8 cellular contexts compared by ENCODE assay signal in the genomic region with DNA sequence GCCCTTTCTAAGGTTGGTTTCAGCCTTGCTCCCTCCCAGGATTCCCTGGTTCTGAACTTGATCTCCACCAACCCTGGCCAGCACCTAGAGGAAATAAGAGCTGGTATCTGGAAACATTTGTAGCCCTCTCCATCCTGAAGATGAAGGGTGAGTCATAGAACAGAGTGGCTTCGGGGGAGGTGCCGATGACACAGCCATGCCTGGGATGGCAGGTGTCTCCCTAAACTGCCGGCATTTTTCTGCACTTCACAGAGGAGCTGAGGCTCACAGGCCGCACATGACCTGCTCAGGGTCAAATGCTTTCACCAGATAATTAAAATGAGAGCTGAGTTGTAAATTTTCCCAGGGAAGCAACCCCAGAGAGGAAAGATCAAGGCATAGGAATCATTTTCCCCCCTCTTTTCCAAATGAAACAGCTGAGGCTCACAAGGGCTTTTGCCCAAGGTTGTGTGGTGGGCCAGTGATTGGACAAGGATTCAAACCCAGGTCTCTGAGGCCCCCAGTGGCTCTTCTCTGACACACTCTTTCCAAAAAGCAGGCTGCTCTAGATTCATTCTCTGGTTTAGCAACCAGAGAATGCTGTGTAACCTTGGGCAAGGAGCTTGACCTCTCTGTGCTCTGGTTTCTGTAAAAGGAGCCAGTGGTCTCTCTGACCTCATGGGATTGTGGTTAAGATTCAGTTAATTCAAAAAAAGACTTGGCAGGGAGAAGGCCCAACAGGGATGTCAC. TPM values are rescaled to one million over a fixed set of nuclear protein-coding genes. Genes with fewer than 3 reads are reported as not detected.
DNase-seq lines count a peak whose midpoint lies in the region; ATAC-seq, FAIRE-seq and TF ChIP-seq lines count a peak whose summit lies in the region.

No MANE protein-coding gene starts in this region.

- FAIRE-seq in HepG2 (lab: Jason Lieb, UNC) = no peak

- CTCF ChIA-PET in HepG2 (lab: Yijun Ruan, JAX; ENCODE audit: low intra/inter-chr PET ratio, low total read pairs) = interaction anchor here (1.2 kb wide), 1 partner anchor 77 kb away, joined by 4 read pairs; no protein-coding TSS in a partner anchor

- H3K4me1 ChIP-seq in ascending aorta (peaks cover 0 to 21% of the 10 kb centered on the region in 2 donors), HepG2 (ENCODE audit: insufficient read depth, low read length) (peaks cover 76% of the 10 kb centered on the region), stomach smooth muscle (ENCODE audit: control insufficient read depth, insufficient read depth, low read length) (peaks cover 20% of the 10 kb centered on the region)

- ATAC-seq in HepG2 = no peak
- no peak for ATAC-seq in GM18505 (IDR thresholded peaks at IDR 0.05; ENCODE audit: unreplicated experiment)
- no peak for ATAC-seq in HG03108 (IDR thresholded peaks at IDR 0.05; ENCODE audit: unreplicated experiment)

- no peak overlapping the region for H2AFZ ChIP-seq in HepG2 (ENCODE audit: low read length)

- no peak for TF ChIP-seq EP300 in HepG2 (IDR thresholded peaks at IDR 0.05; ENCODE audit: low read depth in 2 of 2, low read length in 2 of 2)
- no peak for TF ChIP-seq EP300 in HepG2 (CRISPR knock-in tag; IDR thresholded peaks at IDR 0.05; ENCODE audit: borderline replicate concordance)

- peak overlapping the region; percentile 71 for H3K4me2 ChIP-seq in HepG2 (ENCODE audit: low read depth, low read length)

- peaks cover 9% of the 10 kb centered on the region for H3K79me2 ChIP-seq in HepG2 (ENCODE audit: insufficient read depth, low read length)

- in situ Hi-C loops in HepG2 (cut with HindIII; ENCODE audit: extremely low pct_ligation_motif_present, low pct_unique_long_range_greater_than_20kb) = no loop called here

- TF ChIP-seq POLR2A in HepG2 (IDR thresholded peaks at IDR 0.05; ENCODE audit: insufficient read depth in 1 of 2, low read depth in 2 of 2, low read length in 2 of 2) = no peak
- no peak for TF ChIP-seq POLR2A in GM18505 (IDR thresholded peaks at IDR 0.05; ENCODE audit: borderline replicate concordance, extremely low read depth, insufficient read depth, insufficient read length)

- H3K27me3 ChIP-seq in ascending aorta = no peaks in the 10 kb centered on the region
- no peaks in the 10 kb centered on the region for H3K27me3 ChIP-seq in HepG2 (ENCODE audit: control insufficient read depth in 1 of 2, insufficient read depth in 2 of 2, low read length in 2 of 2)
- H3K27me3 ChIP-seq in stomach smooth muscle (ENCODE audit: control insufficient read depth in 1 of 2, insufficient read depth in 2 of 2, low read length in 2 of 2) = no peaks in the 10 kb centered on the region

- no peaks in the 10 kb centered on the region for H3K9me3 ChIP-seq in ascending aorta
- H3K9me3 ChIP-seq in HepG2 (ENCODE audit: low read length) = no peaks in the 10 kb centered on the region
- no peaks in the 10 kb centered on the region for H3K9me3 ChIP-seq in stomach smooth muscle (ENCODE audit: control insufficient read depth in 2 of 2, low read length in 2 of 2)

- TF ChIP-seq RAD21 in HepG2 (CRISPR knock-in tag; IDR thresholded peaks at IDR 0.05) = no peak

- TF ChIP-seq CTCF in ascending aorta (IDR thresholded peaks at IDR 0.05) (no peak), HepG2 (CRISPR knock-in tag; IDR thresholded peaks at IDR 0.05) (no peak)

- no peaks in the 10 kb centered on the region for H4K20me1 ChIP-seq in HepG2 (ENCODE audit: insufficient read depth, low read length)

- H3K4me3 ChIP-seq in ascending aorta = peak overlapping the region; percentile 47 to 61
- H3K4me3 ChIP-seq in HepG2 (replicated peaks in 1 of 3; ENCODE audit: insufficient read depth in 1 of 3, low read depth in 2 of 3, low read length in 3 of 3) = peak overlapping the region in 2 of 3 experiments; percentile 17 to 47; a peak in 3 of 6 replicates
- peak overlapping the region; percentile 74 to 89 for H3K4me3 ChIP-seq in stomach smooth muscle (ENCODE audit: low read length in 2 of 2)

- WGBS in HepG2 (ENCODE audit: low lambda C conversion rate) = 80% methylated on average over 4 of the region's 4 CpGs

- peak overlapping the region; percentile 57 to 63 for H3K27ac ChIP-seq in ascending aorta
- H3K27ac ChIP-seq in HepG2 (ENCODE audit: extremely low read length, insufficient read depth, low read length) = peak overlapping the region; percentile 71
- peak overlapping the region; percentile 80 for H3K27ac ChIP-seq in stomach smooth muscle (ENCODE audit: low read length)

- DNase-seq in Daoy (ENCODE audit: low read depth) (peak; percentile 79), NAMALWA (ENCODE audit: low spot score) (peak; percentile 54), ascending aorta (ENCODE audit: low spot score in 2 of 2) (no peak), HepG2 (ENCODE audit: low spot score) (peak; percentile 30), mucosa of gallbladder (ENCODE audit: low spot score) (no peak)

- TSS peak; percentile 96 for BruUV-seq in HepG2 (replicated peaks; lab: Mats Ljungman, UMichigan)

- intact Hi-C loops in ascending aorta (cut with DNase I) (loop anchor here (1.0 to 5.0 kb wide), 3 partner anchors 22 to 130 kb away; a partner anchor contains a TSS), HepG2 (cut with micrococcal nuclease; ENCODE audit: unreplicated experiment) (loop anchor here (1.0 to 5.0 kb wide), 4 partner anchors 30 to 76 kb away; a partner anchor contains a TSS)

- POLR2A ChIA-PET in HepG2 (lab: Yijun Ruan, JAX) = interaction anchor here (1.0 to 6.5 kb wide), 11 partner anchors 11 to 141 kb away, joined by 3 to 43 read pairs (median 4); a partner anchor contains a TSS

- H3K36me3 ChIP-seq in ascending aorta = peaks cover 0 to 6% of the 10 kb centered on the region in 2 donors
- H3K36me3 ChIP-seq in HepG2 (replicated peaks in 1 of 2; ENCODE audit: control insufficient read depth in 1 of 2, insufficient read depth in 2 of 2, low read length in 2 of 2) = peaks cover 3 to 8% of the 10 kb centered on the region in 2 experiments; a peak in 3 of 5 replicates
- peaks cover 0 to 3% of the 10 kb centered on the region in 2 donors for H3K36me3 ChIP-seq in stomach smooth muscle (ENCODE audit: control insufficient read depth in 2 of 2, insufficient read depth in 2 of 2, low read length in 2 of 2)

- H3K9ac ChIP-seq in HepG2 (ENCODE audit: insufficient read depth, low read depth, low read length) (peak overlapping the region; percentile 54), stomach smooth muscle (ENCODE audit: low read length in 2 of 2) (peak overlapping the region; percentile 58 to 82)

RNA-seq across cellular contexts. Expression of a gene that starts 1.2 kb away (rescaled TPM):
- 1.3 and 6.2 TPM in 2 replicates for total RNA-seq in Daoy (2014; rRNA removed; shearing (Covaris generic))
- total RNA-seq in ascending aorta (8.9 TPM), HepG2 (2016; rRNA removed; fragmentation: Illumina TruSeq; extraction: Trizol) (13.5 and 18.3 TPM in 2 replicates), mucosa of gallbladder (10.5 TPM)
- total RNA-seq in HepG2 (2016; cell fraction: cytosol; rRNA removed; fragmentation: Illumina TruSeq; extraction: Trizol; ENCODE audit: low read depth) = 7.8 and 11.9 TPM in 2 replicates
- 11.8 and 19.3 TPM in 2 replicates for total RNA-seq in HepG2 (2016; cell fraction: insoluble cytoplasmic fraction; rRNA removed; fragmentation: Illumina TruSeq; extraction: Trizol)
- 17.0 and 18.4 TPM in 2 replicates for total RNA-seq in HepG2 (2016; cell fraction: membrane; rRNA removed; fragmentation: Illumina TruSeq; extraction: Trizol)
- 11.9 and 13.2 TPM in 2 replicates for total RNA-seq in HepG2 (2016; cell fraction: nucleus; rRNA removed; fragmentation: Illumina TruSeq; extraction: Trizol)
- polyA plus RNA-seq in HepG2 (2011; rRNA removed) = 12.8 and 13.0 TPM in 2 replicates
- 9.1 and 13.2 TPM in 2 replicates for polyA plus RNA-seq in HepG2 (2011; cell fraction: cytosol; rRNA removed)
- 30.2 and 33.7 TPM in 2 replicates for polyA plus RNA-seq in HepG2 (2011; cell fraction: nucleus; rRNA removed)
- polyA plus RNA-seq in HepG2 (2012) = 8.4 and 11.8 TPM in 2 replicates
- 6.8 and 7.9 TPM in 2 replicates for polyA plus RNA-seq in HepG2 (2016; cell fraction: cytosol; fragmentation: Illumina TruSeq; extraction: Trizol; ENCODE audit: low read depth)
- 13.4 and 18.3 TPM in 2 replicates for polyA plus RNA-seq in HepG2 (2016; cell fraction: insoluble cytoplasmic fraction; fragmentation: Illumina TruSeq; extraction: Trizol; ENCODE audit: low read depth)
- 10.4 and 12.8 TPM in 2 replicates for polyA plus RNA-seq in HepG2 (2016; cell fraction: membrane; fragmentation: Illumina TruSeq; extraction: Trizol; ENCODE audit: low read depth)
- 30.3 and 30.4 TPM in 2 replicates for polyA plus RNA-seq in HepG2 (2016; cell fraction: nucleus; fragmentation: Illumina TruSeq; extraction: Trizol; ENCODE audit: insufficient read depth, low read depth)
- polyA minus RNA-seq in HepG2 (2011; rRNA and poly(A)+ RNA removed; ENCODE audit: low replicate concordance) = 2.5 and 24.9 TPM in 2 replicates
- polyA minus RNA-seq in HepG2 (2011; cell fraction: cytosol; rRNA and poly(A)+ RNA removed) = 5.7 and 5.9 TPM in 2 replicates
- 7.7 and 8.0 TPM in 2 replicates for polyA minus RNA-seq in HepG2 (2011; cell fraction: nucleus; rRNA and poly(A)+ RNA removed)

RNA-seq across cellular contexts. Expression of a gene that starts 29.2 kb away (rescaled TPM):
- 82.6 and 91.8 TPM in 2 replicates for total RNA-seq in Daoy (2014; rRNA removed; shearing (Covaris generic))
- total RNA-seq in ascending aorta = 34.7 TPM
- 36.8 and 42.7 TPM in 2 replicates for total RNA-seq in HepG2 (2016; rRNA removed; fragmentation: Illumina TruSeq; extraction: Trizol)
- total RNA-seq in HepG2 (2016; cell fraction: cytosol; rRNA removed; fragmentation: Illumina TruSeq; extraction: Trizol; ENCODE audit: low read depth) = 11.2 and 13.0 TPM in 2 replicates
- total RNA-seq in HepG2 (2016; cell fraction: insoluble cytoplasmic fraction; rRNA removed; fragmentation: Illumina TruSeq; extraction: Trizol) = 37.7 and 38.3 TPM in 2 replicates
- 20.4 and 23.6 TPM in 2 replicates for total RNA-seq in HepG2 (2016; cell fraction: membrane; rRNA removed; fragmentation: Illumina TruSeq; extraction: Trizol)
- 17.5 and 23.9 TPM in 2 replicates for total RNA-seq in HepG2 (2016; cell fraction: nucleus; rRNA removed; fragmentation: Illumina TruSeq; extraction: Trizol)
- polyA plus RNA-seq in HepG2 (2011; rRNA removed) = 16.2 and 24.6 TPM in 2 replicates
- polyA plus RNA-seq in HepG2 (2011; cell fraction: cytosol; rRNA removed) = 16.9 and 25.0 TPM in 2 replicates
- 44.8 and 46.0 TPM in 2 replicates for polyA plus RNA-seq in HepG2 (2011; cell fraction: nucleus; rRNA removed)
- 14.8 and 16.9 TPM in 2 replicates for polyA plus RNA-seq in HepG2 (2012)
- polyA plus RNA-seq in HepG2 (2016; cell fraction: cytosol; fragmentation: Illumina TruSeq; extraction: Trizol; ENCODE audit: low read depth) = 10.0 and 10.8 TPM in 2 replicates
- polyA plus RNA-seq in HepG2 (2016; cell fraction: insoluble cytoplasmic fraction; fragmentation: Illumina TruSeq; extraction: Trizol; ENCODE audit: low read depth) = 33.4 and 39.5 TPM in 2 replicates
- polyA plus RNA-seq in HepG2 (2016; cell fraction: membrane; fragmentation: Illumina TruSeq; extraction: Trizol; ENCODE audit: low read depth) = 14.7 and 16.1 TPM in 2 replicates
- polyA plus RNA-seq in HepG2 (2016; cell fraction: nucleus; fragmentation: Illumina TruSeq; extraction: Trizol; ENCODE audit: insufficient read depth, low read depth) = 37.5 and 39.9 TPM in 2 replicates
- 71.3 and 80.9 TPM in 2 replicates for polyA minus RNA-seq in HepG2 (2011; rRNA and poly(A)+ RNA removed; ENCODE audit: low replicate concordance)
- polyA minus RNA-seq in HepG2 (2011; cell fraction: cytosol; rRNA and poly(A)+ RNA removed) = 18.4 and 19.4 TPM in 2 replicates
- polyA minus RNA-seq in HepG2 (2011; cell fraction: nucleus; rRNA and poly(A)+ RNA removed) = 14.0 and 15.2 TPM in 2 replicates
- 19.5 TPM for total RNA-seq in mucosa of gallbladder

RNA-seq across cellular contexts. Expression of a gene that starts 29.3 kb away (rescaled TPM):
- 31.9 and 33.5 TPM in 2 replicates for total RNA-seq in Daoy (2014; rRNA removed; shearing (Covaris generic))
- total RNA-seq in ascending aorta (23.6 TPM), HepG2 (2016; rRNA removed; fragmentation: Illumina TruSeq; extraction: Trizol) (32.3 and 40.6 TPM in 2 replicates), mucosa of gallbladder (69.8 TPM)
- total RNA-seq in HepG2 (2016; cell fraction: cytosol; rRNA removed; fragmentation: Illumina TruSeq; extraction: Trizol; ENCODE audit: low read depth) = 8.1 and 8.7 TPM in 2 replicates
- 29.8 and 39.5 TPM in 2 replicates for total RNA-seq in HepG2 (2016; cell fraction: insoluble cytoplasmic fraction; rRNA removed; fragmentation: Illumina TruSeq; extraction: Trizol)
- 16.1 and 16.4 TPM in 2 replicates for total RNA-seq in HepG2 (2016; cell fraction: membrane; rRNA removed; fragmentation: Illumina TruSeq; extraction: Trizol)
- 43.7 and 52.4 TPM in 2 replicates for total RNA-seq in HepG2 (2016; cell fraction: nucleus; rRNA removed; fragmentation: Illumina TruSeq; extraction: Trizol)
- 57.7 and 63.4 TPM in 2 replicates for polyA plus RNA-seq in HepG2 (2011; rRNA removed)
- polyA plus RNA-seq in HepG2 (2011; cell fraction: cytosol; rRNA removed) = 18.7 and 22.9 TPM in 2 replicates
- 189 and 204 TPM in 2 replicates for polyA plus RNA-seq in HepG2 (2011; cell fraction: nucleus; rRNA removed)
- polyA plus RNA-seq in HepG2 (2012) = 38.0 and 52.7 TPM in 2 replicates
- 3.7 and 4.4 TPM in 2 replicates for polyA plus RNA-seq in HepG2 (2016; cell fraction: cytosol; fragmentation: Illumina TruSeq; extraction: Trizol; ENCODE audit: low read depth)
- 29.6 and 32.8 TPM in 2 replicates for polyA plus RNA-seq in HepG2 (2016; cell fraction: insoluble cytoplasmic fraction; fragmentation: Illumina TruSeq; extraction: Trizol; ENCODE audit: low read depth)
- polyA plus RNA-seq in HepG2 (2016; cell fraction: membrane; fragmentation: Illumina TruSeq; extraction: Trizol; ENCODE audit: low read depth) = 7.8 and 9.8 TPM in 2 replicates
- polyA plus RNA-seq in HepG2 (2016; cell fraction: nucleus; fragmentation: Illumina TruSeq; extraction: Trizol; ENCODE audit: insufficient read depth, low read depth) = 163 and 186 TPM in 2 replicates
- polyA minus RNA-seq in HepG2 (2011; rRNA and poly(A)+ RNA removed; ENCODE audit: low replicate concordance) = 19.2 and 29.3 TPM in 2 replicates
- 10.2 and 13.3 TPM in 2 replicates for polyA minus RNA-seq in HepG2 (2011; cell fraction: cytosol; rRNA and poly(A)+ RNA removed)
- polyA minus RNA-seq in HepG2 (2011; cell fraction: nucleus; rRNA and poly(A)+ RNA removed) = 62.1 and 68.9 TPM in 2 replicates

Comparison
In these comparisons a context has a peak if more than half of its experiments do, and no peak if none do; other contexts are left out.
1. DNase-seq: peak in Daoy (single experiment), NAMALWA (single experiment) and HepG2 (single experiment); none in ascending aorta (0 of 2) and mucosa of gallbladder (single experiment).
2. Peak in every context shown above with its lines, with median percentiles within 50 percentile points of each other: H3K27ac ChIP-seq and H3K4me3 ChIP-seq.